ENCODE assay signal across 8 cellular contexts in the genomic region with DNA sequence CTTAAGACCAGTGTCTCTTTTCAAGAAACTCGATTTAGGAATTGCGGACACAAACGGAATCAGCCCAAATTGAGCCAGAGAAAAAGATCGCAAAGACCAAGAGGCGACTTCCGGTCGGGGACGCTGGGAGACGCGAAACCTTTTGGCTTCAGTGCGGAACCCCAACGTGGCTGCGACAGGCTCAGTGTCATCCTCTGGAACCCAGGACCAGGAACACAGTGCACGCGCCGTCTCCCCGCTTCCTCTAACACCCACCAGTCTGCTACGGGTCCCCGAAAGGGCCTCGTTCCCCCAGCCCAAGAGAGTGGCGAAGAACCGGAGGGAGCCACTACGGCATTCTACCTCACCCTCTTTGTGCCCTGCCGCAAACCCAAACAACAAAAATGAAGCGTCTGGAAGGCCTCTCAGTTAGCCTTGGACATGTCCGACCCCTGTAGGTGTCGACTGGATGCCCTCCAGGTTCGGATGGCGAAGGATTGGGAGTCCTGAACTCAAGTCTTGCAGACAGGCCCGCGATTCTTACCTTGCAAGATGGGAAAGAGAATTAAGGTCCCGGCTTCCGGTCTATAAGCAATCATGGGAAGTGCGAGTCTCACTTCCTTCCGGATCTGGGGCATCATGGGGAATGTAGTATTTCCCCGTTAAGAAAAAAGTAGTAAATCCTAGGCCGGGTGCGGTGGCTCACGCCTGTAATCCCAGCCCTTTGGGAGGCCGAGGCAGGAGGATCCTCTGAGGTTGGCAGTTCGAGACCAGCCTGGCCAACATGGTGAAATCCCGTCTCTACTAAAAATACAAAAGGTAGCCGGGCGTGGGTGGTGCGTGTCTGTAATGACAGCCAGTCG. TPM values are rescaled to one million over a fixed set of nuclear protein-coding genes. Genes with fewer than 3 reads are reported as not detected.
A peak's percentile ranks its signal among the peaks of the same experiment; 100 is the strongest.
DNase-seq lines count a peak whose midpoint lies in the region; ATAC-seq and TF ChIP-seq lines count a peak whose summit lies in the region.

A gene (minus strand): TSS at position 542 of the 842 bp plus-strand sequence. CDS start 949 bp downstream, outside the sequence.

- peaks cover 35% of the 10 kb centered on the region for H3K36me3 ChIP-seq in mammary epithelial cell (ENCODE audit: insufficient read depth, low read length)

- H2AFZ ChIP-seq in mammary epithelial cell (ENCODE audit: low read depth, low read length): peak within 1 kb of the TSS; percentile 96

- ATAC-seq in GM18519 (IDR thresholded peaks at IDR 0.05; ENCODE audit: low FRiP score, unreplicated experiment) (peak; percentile 46), HG03095 (IDR thresholded peaks at IDR 0.05; ENCODE audit: unreplicated experiment) (peak; percentile 65)

- H3K4me2 ChIP-seq in mammary epithelial cell (ENCODE audit: insufficient read depth, low read depth, low read length): peak within 1 kb of the TSS; percentile 69

- CTCF ChIA-PET in mammary epithelial cell (lab: Charles Lee; ENCODE audit: low non-redundant PET): no interaction called here

- peak within 1 kb of the TSS; percentile 96 for H3K9ac ChIP-seq in mammary epithelial cell (ENCODE audit: insufficient read depth, low read length)

- no peaks in the 10 kb centered on the region for H3K27me3 ChIP-seq in mammary epithelial cell (ENCODE audit: insufficient read depth, low read length)

- intact Hi-C loops in mammary epithelial cell (cut with micrococcal nuclease): no loop called here

- in situ Hi-C loops in mammary epithelial cell (cut with MboI; ENCODE audit: low sequenced_read_pairs in 2 of 2): no loop called here

- no peaks in the 10 kb centered on the region for H3K9me3 ChIP-seq in mammary epithelial cell (replicated peaks; ENCODE audit: insufficient read depth, low read length)

- dilution Hi-C loops in mammary epithelial cell (cut with HindIII; ENCODE audit: low sequenced_read_pairs): no loop called here

- DNase-seq in 8988T (peak; percentile 60), NCI-H2171 treated with DMSO at 0.1 percent for 48 hours (lab: John Stamatoyannopoulos, UW) (peak; percentile 96), mammary epithelial cell (peak; percentile 92), iPS-NIHi11 (ENCODE audit: low spot score) (peak; percentile 86)

- H3K79me2 ChIP-seq in mammary epithelial cell (ENCODE audit: insufficient read depth, low read length): peaks cover 40% of the 10 kb centered on the region

- peaks cover 19% of the 10 kb centered on the region for H3K4me1 ChIP-seq in mammary epithelial cell (ENCODE audit: insufficient read depth, low read length)

- peak within 1 kb of the TSS; percentile 89 for H3K27ac ChIP-seq in VCaP
- H3K27ac ChIP-seq in mammary epithelial cell (ENCODE audit: insufficient read depth, low read depth, low read length): peak within 1 kb of the TSS; percentile 91
- H3K27ac ChIP-seq in skin epidermis: peak within 1 kb of the TSS; percentile 73 to 95 (median 91)

- 16% methylated on average over 33 of the region's 46 CpGs for WGBS in mammary epithelial cell (ENCODE audit: low coverage, missing lambda C conversion rate)

- peaks cover 17% of the 10 kb centered on the region for H4K20me1 ChIP-seq in mammary epithelial cell (ENCODE audit: insufficient read depth, low read length)

- BruUV-seq in mammary epithelial cell (replicated peaks; lab: Mats Ljungman, UMichigan): TSS peak; percentile 63

- H3K4me3 ChIP-seq in mammary epithelial cell (replicated peaks in 1 of 3; ENCODE audit: insufficient read depth in 1 of 3, low read depth in 2 of 3, low read length in 3 of 3) (peak within 1 kb of the TSS; percentile 55 to 100 (median 99)), skin epidermis (peak within 1 kb of the TSS; percentile 42 to 82 (median 62))

- TF ChIP-seq CTCF in VCaP (conservative IDR thresholded peaks at IDR 0.05) (no peak), mammary epithelial cell (conservative IDR thresholded peaks at IDR 0.05 in 1 of 2, IDR thresholded peaks at IDR 0.05 in 1 of 2; ENCODE audit: extremely low read depth in 1 of 2, insufficient read depth in 1 of 2, low read depth in 1 of 2, low read length in 2 of 2) (no peak)

RNA-seq across cellular contexts. Expression of the gene that starts here (rescaled TPM):
- 1,000 to 10,000 TPM in 1 of 2 donors, 100 to 1,000 TPM in 1; 838 to 1,399 TPM for total RNA-seq in mammary epithelial cell
- 1,877 TPM for polyA plus RNA-seq in mammary epithelial cell
- polyA minus RNA-seq in mammary epithelial cell: 600 TPM

Comparison
In these comparisons a context has a peak if more than half of its experiments do, and no peak if none do; other contexts are left out.
1. Peak in every context shown above with its lines: DNase-seq, ATAC-seq, H3K4me3 ChIP-seq and H3K27ac ChIP-seq.